18 cellular contexts compared by ENCODE assay signal in the genomic region with DNA sequence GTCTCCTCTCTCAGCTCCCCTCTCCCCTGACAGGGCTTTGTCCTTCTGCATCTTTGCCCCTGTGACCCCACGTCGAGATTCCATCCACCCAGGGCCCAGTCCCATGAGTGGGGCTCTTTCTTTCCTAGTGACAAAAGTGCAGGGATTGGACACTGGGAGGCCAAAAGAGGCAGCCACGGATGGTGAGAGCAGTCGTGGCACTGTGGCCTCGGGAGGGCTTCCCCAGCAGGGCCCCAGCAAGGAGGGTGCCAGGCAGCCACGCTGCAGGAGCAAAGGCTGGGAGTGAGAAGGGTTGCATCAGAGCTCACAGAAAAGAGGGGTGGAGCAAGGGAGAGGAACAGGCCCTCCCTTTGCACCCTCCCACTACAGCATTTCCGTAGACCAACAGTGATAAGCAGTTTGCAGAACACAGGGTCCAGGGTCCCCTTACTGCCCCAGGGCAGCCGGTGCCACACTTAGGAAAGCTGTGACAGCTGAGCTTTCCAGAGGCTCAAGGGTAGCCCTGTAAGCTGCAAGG. TPM values are rescaled to one million over a fixed set of nuclear protein-coding genes. Genes with fewer than 3 reads are reported as not detected.
"Had no signal": no experiment of that assay in that cellular context is flagged by ENCODE, and none has a peak within 500 bp of the region (broad histone marks: within the 10 kb centered on the region; RNA-seq: fewer than 3 reads in every experiment).

No MANE protein-coding gene starts in this region.

- H3K27ac Mint-ChIP-seq: activated naive CD8-positive, alpha-beta T cell treated with anti-CD3 and anti-CD28 coated beads, Interleukin-2, amount 10 ng/mL, durations not matched to agents 7 days and 5 days; naive thymus-derived CD4-positive, alpha-beta T cell had no signal

- H3K36me3 ChIP-seq: gastrocnemius medialis, heart left ventricle, left lung, uterus had no signal

- H3K4me3 Mint-ChIP-seq: activated naive CD8-positive, alpha-beta T cell treated with anti-CD3 and anti-CD28 coated beads, Interleukin-2, amount 10 ng/mL, durations not matched to agents 7 days and 5 days had no signal

- H3K4me1 ChIP-seq: gastrocnemius medialis, left lung, tibial nerve, uterus had no signal

- DNase-seq: activated CD4-positive, alpha-beta T cell treated with anti-CD3 and anti-CD28 coated beads, Interleukin-2, amount 50 U/mL, for 1 hour; activated CD8-positive, alpha-beta memory T cell treated with anti-CD3 and anti-CD28 coated beads for 24 hours; activated naive CD4-positive, alpha-beta T cell; activated naive CD8-positive, alpha-beta T cell treated with anti-CD3 and anti-CD28 coated beads, Interleukin-2, amount 10 ng/mL, durations not matched to agents 7 days and 5 days; dermis blood vessel endothelial cell; erythroblast; gastrocnemius medialis; left lung; mucosa of descending colon; naive thymus-derived CD4-positive, alpha-beta T cell; stimulated activated CD4-positive, alpha-beta T cell treated with anti-CD3 and anti-CD28 coated beads, Interleukin-4, amount 100 ng/mL, for 24 hours; stimulated activated naive CD4-positive, alpha-beta T cell; uterus had no signal

- H3K27ac ChIP-seq: gastrocnemius medialis, heart left ventricle, left lung, skin epidermis, tibial nerve, uterus had no signal

- ATAC-seq: activated CD4-positive, CD25-positive, alpha-beta regulatory T cell treated with anti-CD3 and anti-CD28 coated beads, Interleukin-2, amount 50 U/mL, for 24 hours; gastrocnemius medialis; heart left ventricle; left lung; mucosa of descending colon; naive thymus-derived CD4-positive, alpha-beta T cell had no signal

- H3K9me3 ChIP-seq: gastrocnemius medialis had no signal

- H3K4me3 ChIP-seq: gastrocnemius medialis, heart left ventricle, left lung, mucosa of descending colon, skin epidermis, tibial nerve, uterus had no signal

- H3K27me3 ChIP-seq: uterus had no signal

RNA-seq across cellular contexts. Expression of a gene that starts 4.9 kb away (rescaled TPM):
- total RNA-seq: activated naive CD8-positive, alpha-beta T cell treated with anti-CD3 and anti-CD28 coated beads, Interleukin-2, amount 10 ng/mL, durations not matched to agents 7 days and 5 days; dermis blood vessel endothelial cell; gastrocnemius medialis; heart left ventricle; mucosa of descending colon; naive thymus-derived CD4-positive, alpha-beta T cell; uterus had no signal
- polyA plus RNA-seq: keratinocyte; naive thymus-derived CD4-positive, alpha-beta T cell had no signal
